1 cellular context compared by ENCODE assay signal in genomic region chr4:24582235-24582863, GRCh38.
TF ChIP-seq lines count a peak whose summit lies in the region.

No MANE protein-coding gene starts in this region.

TF ChIP-seq in HEK293, 187 proteins besides CTCF, POLR2A, EP300 and RAD21 (continued from another document):
- no peak for TF ChIP-seq OVOL3 (tag by site-specific recombination; IDR thresholded peaks at IDR 0.05)
- no peak for TF ChIP-seq ZSCAN23 (tag by site-specific recombination; IDR thresholded peaks at IDR 0.05)
- TF ChIP-seq ZNF529 (tag by site-specific recombination; IDR thresholded peaks at IDR 0.05; ENCODE audit: insufficient replicate concordance) = no peak
- TF ChIP-seq, protein P1, sequence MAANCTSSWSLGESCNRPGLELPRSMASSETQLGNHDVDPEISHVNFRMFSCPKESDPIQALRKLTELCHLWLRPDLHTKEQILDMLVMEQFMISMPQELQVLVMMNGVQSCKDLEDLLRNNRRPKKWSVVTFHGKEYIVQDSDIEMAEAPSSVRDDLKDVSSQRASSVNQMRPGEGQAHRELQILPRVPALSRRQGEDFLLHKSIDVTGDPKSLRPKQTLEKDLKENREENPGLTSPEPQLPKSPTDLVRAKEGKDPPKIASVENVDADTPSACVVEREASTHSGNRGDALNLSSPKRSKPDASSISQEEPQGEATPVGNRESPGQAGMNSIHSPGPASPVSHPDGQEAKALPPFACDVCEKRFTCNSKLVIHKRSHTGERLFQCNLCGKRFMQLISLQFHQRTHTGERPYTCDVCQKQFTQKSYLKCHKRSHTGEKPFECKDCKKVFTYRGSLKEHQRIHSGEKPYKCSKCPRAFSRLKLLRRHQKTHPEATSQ (tag by site-specific recombination; IDR thresholded peaks at IDR 0.05) = no peak
- TF ChIP-seq ZNF19 (tag by site-specific recombination; IDR thresholded peaks at IDR 0.05; ENCODE audit: low read depth) = no peak
